In genomic region chr2:86839462-86839861, GRCh38 we compare ENCODE assay signal across 5 cellular contexts. TPM values are rescaled to one million over a fixed set of nuclear protein-coding genes. Genes with fewer than 3 reads are reported as not detected.
"Had no signal": no experiment of that assay in that cellular context is flagged by ENCODE, and none has a peak within 500 bp of the region (broad histone marks: within the 10 kb centered on the region; RNA-seq: fewer than 3 reads in every experiment).

No MANE protein-coding gene starts in this region.

RNA-seq across cellular contexts. Expression of gene CD8B, which starts 22.2 kb away (rescaled TPM):
- total RNA-seq: dermis blood vessel endothelial cell, glomerular endothelial cell, progenitor cell of endocrine pancreas, renal cortical epithelial cell had no signal

RNA-seq across cellular contexts. Expression of gene CD8A, which starts 48.7 kb away (rescaled TPM):
- total RNA-seq: dermis blood vessel endothelial cell, glomerular endothelial cell, renal cortical epithelial cell, skeletal muscle tissue had no signal
